31 cellular contexts compared by ENCODE assay signal in genomic region chr10:61047788-61048560, GRCh38.
"Had no signal": no experiment of that assay in that cellular context is flagged by ENCODE, and none has a peak within 500 bp of the region (broad histone marks: within the 10 kb centered on the region; RNA-seq: fewer than 3 reads in every experiment).

No MANE protein-coding gene starts in this region.

- H3K4me3 Mint-ChIP-seq: activated CD4-positive, alpha-beta memory T cell treated with anti-CD3 and anti-CD28 coated beads, Interleukin-2, amount 10 ng/mL, durations not matched to agents 7 days and 5 days; activated CD4-positive, alpha-beta T cell treated with anti-CD3 and anti-CD28 coated beads, Interleukin-2, amount 10 ng/mL, durations not matched to agents 7 days and 5 days; activated naive CD8-positive, alpha-beta T cell treated with anti-CD3 and anti-CD28 coated beads, Interleukin-2, amount 50 U/mL, for 24 hours; activated T-cell treated with anti-CD3 and anti-CD28 coated beads, Interleukin-2, amount 50 U/mL, for 24 hours; central memory CD8-positive, alpha-beta T cell; natural killer cell; stimulated activated memory B cell treated with anti-CD40 and anti-IgM and Interleukin-4, amounts not matched to agents 10 μg/mL and 1 μg/mL and 100 μg/mL, for 72 hours; stimulated activated naive CD8-positive, alpha-beta T cell treated with anti-CD3 and anti-CD28 coated beads, Interleukin-15, amount 100 ng/mL, for 72 hours; WTC11 had no signal

- DNase-seq: activated CD4-positive, alpha-beta memory T cell treated with anti-CD3 and anti-CD28 coated beads, Interleukin-2, amount 10 ng/mL, durations not matched to agents 7 days and 5 days; activated CD4-positive, alpha-beta T cell treated with anti-CD3 and anti-CD28 coated beads for 1 hour; activated CD4-positive, alpha-beta T cell treated with anti-CD3 and anti-CD28 coated beads, Interleukin-2, amount 10 ng/mL, durations not matched to agents 7 days and 5 days; activated CD8-positive, alpha-beta memory T cell treated with anti-CD3 and anti-CD28 coated beads, Interleukin-2, amount 50 U/mL, for 48 hours; activated gamma-delta T cell; activated naive CD4-positive, alpha-beta T cell treated with anti-CD3 and anti-CD28 coated beads, Interleukin-2, amount 50 U/mL, for 16 hours; activated naive CD8-positive, alpha-beta T cell treated with anti-CD3 and anti-CD28 coated beads, Interleukin-2, amount 50 U/mL, for 24 hours; activated T-cell treated with anti-CD3 and anti-CD28 coated beads, Interleukin-2, amount 50 U/mL, for 24 hours; amygdala; dermis blood vessel endothelial cell; effector CD4-positive, alpha-beta T cell; esophagus squamous epithelium; glutamatergic neuron; islet precursor cell; left ventricle myocardium inferior; mesendoderm; natural killer cell; stimulated activated CD4-positive, alpha-beta T cell treated with anti-CD3 and anti-CD28 coated beads, Interleukin-1b, Interleukin-23, amount 100 ng/mL, for 48 hours; stimulated activated CD4-positive, alpha-beta T cell treated with anti-CD3 and anti-CD28 coated beads, Interleukin-4, amount 100 ng/mL, for 4 hours; stimulated activated CD8-positive, alpha-beta memory T cell treated with anti-CD3 and anti-CD28 coated beads, Interleukin-4, amount 100 ng/mL, for 48 hours; stimulated activated naive CD8-positive, alpha-beta T cell treated with anti-CD3 and anti-CD28 coated beads, Interleukin-15, amount 100 ng/mL, for 72 hours; substantia nigra; upper lobe of left lung had no signal

- H3K27ac ChIP-seq: breast epithelium, epithelial cell of prostate, esophagus squamous epithelium, left ventricle myocardium inferior, right atrium auricular region, upper lobe of left lung had no signal

- H3K4me3 ChIP-seq: breast epithelium, esophagus squamous epithelium, left ventricle myocardium inferior, lung, right atrium auricular region, smooth muscle cell, upper lobe of left lung had no signal

- H3K9me3 Mint-ChIP-seq: activated CD4-positive, alpha-beta memory T cell treated with anti-CD3 and anti-CD28 coated beads, Interleukin-2, amount 10 ng/mL, durations not matched to agents 7 days and 5 days; activated CD4-positive, alpha-beta T cell treated with anti-CD3 and anti-CD28 coated beads, Interleukin-2, amount 10 ng/mL, durations not matched to agents 7 days and 5 days; activated naive CD8-positive, alpha-beta T cell treated with anti-CD3 and anti-CD28 coated beads, Interleukin-2, amount 50 U/mL, for 24 hours; activated T-cell treated with anti-CD3 and anti-CD28 coated beads, Interleukin-2, amount 50 U/mL, for 24 hours; central memory CD8-positive, alpha-beta T cell; natural killer cell; stimulated activated memory B cell treated with anti-CD40 and anti-IgM and Interleukin-4, amounts not matched to agents 10 μg/mL and 1 μg/mL and 100 μg/mL, for 72 hours; stimulated activated naive CD8-positive, alpha-beta T cell treated with anti-CD3 and anti-CD28 coated beads, Interleukin-15, amount 100 ng/mL, for 72 hours; WTC11 had no signal

- H3K36me3 ChIP-seq: breast epithelium, esophagus squamous epithelium, left ventricle myocardium inferior, right atrium auricular region, upper lobe of left lung had no signal

- H3K4me1 Mint-ChIP-seq: activated CD4-positive, alpha-beta memory T cell treated with anti-CD3 and anti-CD28 coated beads, Interleukin-2, amount 10 ng/mL, durations not matched to agents 7 days and 5 days; activated CD4-positive, alpha-beta T cell treated with anti-CD3 and anti-CD28 coated beads, Interleukin-2, amount 10 ng/mL, durations not matched to agents 7 days and 5 days; activated naive CD8-positive, alpha-beta T cell treated with anti-CD3 and anti-CD28 coated beads, Interleukin-2, amount 50 U/mL, for 24 hours; central memory CD8-positive, alpha-beta T cell; natural killer cell; stimulated activated memory B cell treated with anti-CD40 and anti-IgM and Interleukin-4, amounts not matched to agents 10 μg/mL and 1 μg/mL and 100 μg/mL, for 72 hours; stimulated activated naive CD8-positive, alpha-beta T cell treated with anti-CD3 and anti-CD28 coated beads, Interleukin-15, amount 100 ng/mL, for 72 hours had no signal

- H3K36me3 Mint-ChIP-seq: natural killer cell; stimulated activated memory B cell treated with anti-CD40 and anti-IgM and Interleukin-4, amounts not matched to agents 10 μg/mL and 1 μg/mL and 100 μg/mL, for 72 hours; WTC11 had no signal

- H3K27me3 Mint-ChIP-seq: activated CD4-positive, alpha-beta memory T cell treated with anti-CD3 and anti-CD28 coated beads, Interleukin-2, amount 10 ng/mL, durations not matched to agents 7 days and 5 days; activated T-cell treated with anti-CD3 and anti-CD28 coated beads, Interleukin-2, amount 50 U/mL, for 24 hours; stimulated activated naive CD8-positive, alpha-beta T cell treated with anti-CD3 and anti-CD28 coated beads, Interleukin-15, amount 100 ng/mL, for 72 hours had no signal

- H3K4me1 ChIP-seq: breast epithelium, esophagus squamous epithelium, left ventricle myocardium inferior, right atrium auricular region, upper lobe of left lung had no signal

- H3K27me3 ChIP-seq: breast epithelium, esophagus squamous epithelium, right atrium auricular region, upper lobe of left lung had no signal

- ATAC-seq: activated naive CD8-positive, alpha-beta T cell treated with anti-CD3 and anti-CD28 coated beads, Interleukin-2, amount 50 U/mL, for 24 hours; natural killer cell; stimulated activated memory B cell treated with anti-CD40 and anti-IgM and Interleukin-4, amounts not matched to agents 10 μg/mL and 1 μg/mL and 100 μg/mL, for 72 hours; stimulated activated naive CD8-positive, alpha-beta T cell treated with anti-CD3 and anti-CD28 coated beads, Interleukin-15, amount 100 ng/mL, for 72 hours; WTC11 had no signal

- H3K9me3 ChIP-seq: breast epithelium, esophagus squamous epithelium, left ventricle myocardium inferior, right atrium auricular region, upper lobe of left lung had no signal

- H3K27ac Mint-ChIP-seq: activated CD4-positive, alpha-beta memory T cell treated with anti-CD3 and anti-CD28 coated beads, Interleukin-2, amount 10 ng/mL, durations not matched to agents 7 days and 5 days; activated CD4-positive, alpha-beta T cell treated with anti-CD3 and anti-CD28 coated beads, Interleukin-2, amount 10 ng/mL, durations not matched to agents 7 days and 5 days; activated naive CD8-positive, alpha-beta T cell treated with anti-CD3 and anti-CD28 coated beads, Interleukin-2, amount 50 U/mL, for 24 hours; activated T-cell treated with anti-CD3 and anti-CD28 coated beads, Interleukin-2, amount 50 U/mL, for 24 hours; natural killer cell; stimulated activated memory B cell treated with anti-CD40 and anti-IgM and Interleukin-4, amounts not matched to agents 10 μg/mL and 1 μg/mL and 100 μg/mL, for 72 hours; WTC11 had no signal
